In the genomic region with DNA sequence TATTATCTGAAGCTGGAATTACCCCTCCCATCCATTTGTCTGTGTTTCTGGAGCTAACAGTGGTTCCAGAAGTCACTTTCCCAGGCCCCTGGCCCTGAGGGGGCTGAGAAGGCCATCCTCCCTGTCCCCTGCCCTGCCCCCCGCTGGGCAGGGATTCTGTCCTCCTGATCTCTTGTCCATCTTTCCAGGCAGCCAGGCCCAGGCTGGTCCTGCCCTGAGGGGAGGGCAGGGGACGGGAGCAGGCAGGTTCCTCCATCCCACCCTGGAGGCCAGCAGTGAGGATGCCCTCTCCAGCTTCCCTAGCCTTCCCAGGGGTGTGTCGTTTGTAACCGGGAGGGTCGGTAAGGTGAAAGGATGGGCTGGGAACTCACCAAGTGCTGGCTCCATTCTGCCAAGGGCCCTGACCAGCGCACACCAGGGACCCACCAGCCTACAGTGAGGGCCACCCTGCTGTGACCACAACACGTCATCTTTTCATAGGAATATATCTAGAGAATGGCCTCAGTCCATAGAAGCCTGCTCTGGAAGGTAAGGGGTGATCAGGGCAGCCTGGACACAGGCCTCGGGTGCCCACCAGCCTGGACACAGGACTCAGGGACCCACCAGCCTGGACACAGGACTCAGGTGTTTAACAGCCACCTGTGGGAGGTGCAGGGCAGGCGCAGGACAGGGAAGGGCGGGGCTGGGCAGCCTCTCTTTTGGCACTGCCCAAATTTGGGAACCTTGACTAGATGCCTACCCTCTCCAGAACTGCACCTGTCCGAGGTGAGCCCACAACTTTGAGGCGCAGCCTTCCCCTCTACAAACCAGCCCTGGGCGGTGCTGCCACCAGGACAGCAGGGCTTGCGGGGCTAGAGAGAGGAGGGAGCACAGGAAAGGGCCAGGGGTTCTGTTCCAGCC, we compare ENCODE assay signal across 1 cellular context.
A peak's percentile ranks its signal among the peaks of the same experiment; 100 is the strongest.
TF ChIP-seq lines count a peak whose summit lies in the region.

No MANE protein-coding gene starts in this region.

TF ChIP-seq in HEK293, 187 proteins besides CTCF, POLR2A, EP300 and RAD21 (continued from another document):
- TF ChIP-seq, protein P1, sequence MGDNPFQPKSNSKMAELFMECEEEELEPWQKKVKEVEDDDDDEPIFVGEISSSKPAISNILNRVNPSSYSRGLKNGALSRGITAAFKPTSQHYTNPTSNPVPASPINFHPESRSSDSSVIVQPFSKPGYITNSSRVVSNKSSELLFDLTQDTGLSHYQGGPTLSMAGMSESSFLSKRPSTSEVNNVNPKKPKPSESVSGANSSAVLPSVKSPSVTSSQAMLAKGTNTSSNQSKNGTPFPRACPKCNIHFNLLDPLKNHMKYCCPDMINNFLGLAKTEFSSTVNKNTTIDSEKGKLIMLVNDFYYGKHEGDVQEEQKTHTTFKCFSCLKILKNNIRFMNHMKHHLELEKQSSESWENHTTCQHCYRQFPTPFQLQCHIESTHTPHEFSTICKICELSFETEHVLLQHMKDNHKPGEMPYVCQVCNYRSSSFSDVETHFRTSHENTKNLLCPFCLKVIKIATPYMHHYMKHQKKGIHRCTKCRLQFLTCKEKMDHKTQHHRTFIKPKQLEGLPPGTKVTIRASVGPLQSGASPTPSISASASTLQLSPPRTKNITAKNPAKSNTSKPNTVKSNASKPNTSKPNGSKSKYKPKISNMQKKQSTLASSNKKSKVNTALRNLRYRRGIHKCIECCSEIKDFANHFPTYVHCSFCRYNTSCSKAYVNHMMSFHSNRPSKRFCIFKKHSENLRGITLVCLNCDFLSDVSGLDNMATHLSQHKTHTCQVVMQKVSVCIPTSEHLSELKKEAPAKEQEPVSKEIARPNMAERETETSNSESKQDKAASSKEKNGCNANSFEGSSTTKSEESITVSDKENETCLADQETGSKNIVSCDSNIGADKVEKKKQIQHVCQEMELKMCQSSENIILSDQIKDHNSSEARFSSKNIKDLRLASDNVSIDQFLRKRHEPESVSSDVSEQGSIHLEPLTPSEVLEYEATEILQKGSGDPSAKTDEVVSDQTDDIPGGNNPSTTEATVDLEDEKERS (tag by site-specific recombination; IDR thresholded peaks at IDR 0.05) = no peak
- TF ChIP-seq ZNF121 (tag by site-specific recombination; IDR thresholded peaks at IDR 0.05) (no peak), ZEB2 (tag by site-specific recombination; IDR thresholded peaks at IDR 0.05) (no peak), REPIN1 (tag by site-specific recombination; IDR thresholded peaks at IDR 0.05; ENCODE audit: low read depth) (no peak), ZIC2 (tag by site-specific recombination; IDR thresholded peaks at IDR 0.05) (0 out of 2 replicates have a peak, but pooled peaks have one; percentile 7)
TF ChIP-seq in HEK293: peak in this region for 1.
